In the genomic region with DNA sequence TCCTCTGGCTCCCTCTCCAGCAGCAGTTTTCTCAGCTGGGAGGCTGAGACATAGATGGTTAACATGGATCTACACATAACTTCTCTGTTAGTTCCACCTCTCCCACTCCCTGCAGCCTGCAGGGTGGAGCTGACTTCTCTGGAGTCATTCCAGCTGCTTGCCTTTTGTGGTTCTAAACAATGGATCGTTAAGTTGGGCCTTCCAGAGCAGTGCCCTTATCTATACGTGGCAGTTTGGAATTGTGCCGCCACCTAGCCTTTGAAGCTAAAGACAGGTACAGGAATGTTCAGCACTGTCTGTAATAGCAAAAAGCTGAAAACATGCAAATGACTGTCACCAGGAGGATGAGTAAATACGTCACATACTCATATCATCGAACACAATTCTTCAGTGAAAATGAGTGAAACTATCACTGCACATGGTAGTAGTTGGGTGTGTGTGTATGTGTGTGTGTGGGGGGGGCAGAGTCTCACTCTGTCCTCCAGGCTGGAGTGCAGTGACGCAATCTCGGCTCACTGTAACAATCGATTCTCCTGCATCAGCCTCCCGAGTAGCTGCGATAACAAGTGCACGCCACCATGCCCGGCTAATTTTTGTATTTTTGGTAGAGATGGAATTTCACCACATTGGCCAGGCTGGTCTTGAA, we compare ENCODE assay signal across 1 cellular context.
TF ChIP-seq lines count a peak whose summit lies in the region.

No MANE protein-coding gene starts in this region.

TF ChIP-seq in HepG2, 621 proteins besides CTCF, POLR2A, EP300 and RAD21 (continued from another document and continues in another):
- TF ChIP-seq CEBPG (CRISPR knock-in tag; IDR thresholded peaks at IDR 0.05) (peak; percentile 98), ZNF496 (CRISPR knock-in tag; IDR thresholded peaks at IDR 0.05; ENCODE audit: insufficient replicate concordance) (no peak), CEBPB (IDR thresholded peaks at IDR 0.05; ENCODE audit: borderline replicate concordance, low read depth, low read length) (peak; percentile 96), ZNF609 (CRISPR knock-in tag; IDR thresholded peaks at IDR 0.05; ENCODE audit: borderline replicate concordance) (peak; percentile 63; the same call in 1 of the 2 replicates), SRSF9 (IDR thresholded peaks at IDR 0.05; ENCODE audit: borderline replicate concordance, insufficient read depth, low read depth, low read length, poor library complexity, severe bottlenecking) (no peak), ZNF646 (CRISPR knock-in tag; IDR thresholded peaks at IDR 0.05) (peak; percentile 91), RCOR2 (CRISPR knock-in tag; IDR thresholded peaks at IDR 0.05) (peak; percentile 98), DPF2 (CRISPR knock-in tag; IDR thresholded peaks at IDR 0.05; ENCODE audit: borderline replicate concordance, low read depth) (peak; percentile 38; the same call in 1 of the 2 replicates), ZNF687 (CRISPR knock-in tag; IDR thresholded peaks at IDR 0.05) (0 out of 2 replicates have a peak, but pooled peaks have one; percentile 37), ZNF20 (CRISPR knock-in tag; IDR thresholded peaks at IDR 0.05) (peak; percentile 98), HMG20A (CRISPR knock-in tag; IDR thresholded peaks at IDR 0.05; ENCODE audit: borderline replicate concordance) (0 out of 2 replicates have a peak, but pooled peaks have one; percentile 51), THAP11 (CRISPR knock-in tag; IDR thresholded peaks at IDR 0.05) (peak; percentile 63), TFAP4 (IDR thresholded peaks at IDR 0.05; ENCODE audit: borderline replicate concordance, low read depth) (peak; percentile 89), ATF7-NPFF (CRISPR knock-in tag; IDR thresholded peaks at IDR 0.05; ENCODE audit: low read depth) (peak; percentile 53; the same call in 1 of the 2 replicates), ZNF317 (CRISPR knock-in tag; IDR thresholded peaks at IDR 0.05) (peak; percentile 38; the same call in 1 of the 2 replicates), ZEB1 (IDR thresholded peaks at IDR 0.05; ENCODE audit: insufficient replicate concordance, low read depth) (peak; percentile 91), SMAD3 (CRISPR knock-in tag; IDR thresholded peaks at IDR 0.05) (peak; percentile 62; the same call in 1 of the 2 replicates), SIX4 (CRISPR knock-in tag; IDR thresholded peaks at IDR 0.05) (0 out of 2 replicates have a peak, but pooled peaks have one; percentile 15), ZNF382 (CRISPR knock-in tag; IDR thresholded peaks at IDR 0.05; ENCODE audit: borderline replicate concordance) (no peak), RORA (CRISPR knock-in tag; IDR thresholded peaks at IDR 0.05) (no peak), ZNF644 (CRISPR knock-in tag; IDR thresholded peaks at IDR 0.05; ENCODE audit: low read depth) (peak; percentile 46; the same call in 1 of the 2 replicates), HOXD1 (CRISPR knock-in tag; IDR thresholded peaks at IDR 0.05) (peak; percentile 73; the same call in 1 of the 2 replicates), ZNF263 (CRISPR knock-in tag; IDR thresholded peaks at IDR 0.05) (0 out of 2 replicates have a peak, but pooled peaks have one; percentile 34)
- TF ChIP-seq, protein P1, sequence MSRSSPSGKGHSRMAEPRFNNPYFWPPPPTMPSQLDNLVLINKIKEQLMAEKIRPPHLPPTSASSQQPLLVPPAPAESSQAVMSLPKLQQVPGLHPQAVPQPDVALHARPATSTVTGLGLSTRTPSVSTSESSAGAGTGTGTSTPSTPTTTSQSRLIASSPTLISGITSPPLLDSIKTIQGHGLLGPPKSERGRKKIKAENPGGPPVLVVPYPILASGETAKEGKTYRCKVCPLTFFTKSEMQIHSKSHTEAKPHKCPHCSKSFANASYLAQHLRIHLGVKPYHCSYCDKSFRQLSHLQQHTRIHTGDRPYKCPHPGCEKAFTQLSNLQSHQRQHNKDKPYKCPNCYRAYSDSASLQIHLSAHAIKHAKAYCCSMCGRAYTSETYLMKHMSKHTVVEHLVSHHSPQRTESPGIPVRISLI (CRISPR knock-in tag; IDR thresholded peaks at IDR 0.05; ENCODE audit: borderline replicate concordance): peak; percentile 50; the same call in 1 of the 2 replicates
- TF ChIP-seq, protein P2, sequence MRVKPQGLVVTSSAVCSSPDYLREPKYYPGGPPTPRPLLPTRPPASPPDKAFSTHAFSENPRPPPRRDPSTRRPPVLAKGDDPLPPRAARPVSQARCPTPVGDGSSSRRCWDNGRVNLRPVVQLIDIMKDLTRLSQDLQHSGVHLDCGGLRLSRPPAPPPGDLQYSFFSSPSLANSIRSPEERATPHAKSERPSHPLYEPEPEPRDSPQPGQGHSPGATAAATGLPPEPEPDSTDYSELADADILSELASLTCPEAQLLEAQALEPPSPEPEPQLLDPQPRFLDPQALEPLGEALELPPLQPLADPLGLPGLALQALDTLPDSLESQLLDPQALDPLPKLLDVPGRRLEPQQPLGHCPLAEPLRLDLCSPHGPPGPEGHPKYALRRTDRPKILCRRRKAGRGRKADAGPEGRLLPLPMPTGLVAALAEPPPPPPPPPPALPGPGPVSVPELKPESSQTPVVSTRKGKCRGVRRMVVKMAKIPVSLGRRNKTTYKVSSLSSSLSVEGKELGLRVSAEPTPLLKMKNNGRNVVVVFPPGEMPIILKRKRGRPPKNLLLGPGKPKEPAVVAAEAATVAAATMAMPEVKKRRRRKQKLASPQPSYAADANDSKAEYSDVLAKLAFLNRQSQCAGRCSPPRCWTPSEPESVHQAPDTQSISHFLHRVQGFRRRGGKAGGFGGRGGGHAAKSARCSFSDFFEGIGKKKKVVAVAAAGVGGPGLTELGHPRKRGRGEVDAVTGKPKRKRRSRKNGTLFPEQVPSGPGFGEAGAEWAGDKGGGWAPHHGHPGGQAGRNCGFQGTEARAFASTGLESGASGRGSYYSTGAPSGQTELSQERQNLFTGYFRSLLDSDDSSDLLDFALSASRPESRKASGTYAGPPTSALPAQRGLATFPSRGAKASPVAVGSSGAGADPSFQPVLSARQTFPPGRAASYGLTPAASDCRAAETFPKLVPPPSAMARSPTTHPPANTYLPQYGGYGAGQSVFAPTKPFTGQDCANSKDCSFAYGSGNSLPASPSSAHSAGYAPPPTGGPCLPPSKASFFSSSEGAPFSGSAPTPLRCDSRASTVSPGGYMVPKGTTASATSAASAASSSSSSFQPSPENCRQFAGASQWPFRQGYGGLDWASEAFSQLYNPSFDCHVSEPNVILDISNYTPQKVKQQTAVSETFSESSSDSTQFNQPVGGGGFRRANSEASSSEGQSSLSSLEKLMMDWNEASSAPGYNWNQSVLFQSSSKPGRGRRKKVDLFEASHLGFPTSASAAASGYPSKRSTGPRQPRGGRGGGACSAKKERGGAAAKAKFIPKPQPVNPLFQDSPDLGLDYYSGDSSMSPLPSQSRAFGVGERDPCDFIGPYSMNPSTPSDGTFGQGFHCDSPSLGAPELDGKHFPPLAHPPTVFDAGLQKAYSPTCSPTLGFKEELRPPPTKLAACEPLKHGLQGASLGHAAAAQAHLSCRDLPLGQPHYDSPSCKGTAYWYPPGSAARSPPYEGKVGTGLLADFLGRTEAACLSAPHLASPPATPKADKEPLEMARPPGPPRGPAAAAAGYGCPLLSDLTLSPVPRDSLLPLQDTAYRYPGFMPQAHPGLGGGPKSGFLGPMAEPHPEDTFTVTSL (CRISPR knock-in tag; IDR thresholded peaks at IDR 0.05; ENCODE audit: borderline replicate concordance): peak; percentile 26; the same call in 1 of the 2 replicates
